ENCODE assay signal across 13 cellular contexts in genomic region chr4:163649557-163650091, GRCh38.
"Had no signal": no experiment of that assay in that cellular context is flagged by ENCODE, and none has a peak within 500 bp of the region (broad histone marks: within the 10 kb centered on the region; RNA-seq: fewer than 3 reads in every experiment).

No MANE protein-coding gene starts in this region.

- H3K27ac Mint-ChIP-seq: naive thymus-derived CD4-positive, alpha-beta T cell; stimulated activated effector memory CD8-positive, alpha-beta T cell treated with anti-CD3 and anti-CD28 coated beads, Interleukin-12 subunit alpha, Interleukin-12 subunit beta, amount 100 ng/mL, for 72 hours; T-helper 2 cell treated with Interferon-gamma antibody and Interleukin-4, amounts not matched to agents 5 μg/mL and 100 μg/mL, for 36 hours had no signal

- H3K9me3 ChIP-seq: pancreas had no signal

- H3K36me3 Mint-ChIP-seq: stimulated activated effector memory CD8-positive, alpha-beta T cell treated with anti-CD3 and anti-CD28 coated beads, Interleukin-12 subunit alpha, Interleukin-12 subunit beta, amount 100 ng/mL, for 72 hours had no signal

- DNase-seq: activated CD4-positive, alpha-beta T cell treated with anti-CD3 and anti-CD28 coated beads, Interleukin-2, amount 50 U/mL, for 1 hour; activated naive CD4-positive, alpha-beta T cell; activated T-cell treated with anti-CD3 and anti-CD28 coated beads for 4 hours; dorsolateral prefrontal cortex; mucosa of descending colon; naive thymus-derived CD4-positive, alpha-beta T cell; pancreas; stimulated activated CD4-positive, alpha-beta T cell treated with anti-CD3 and anti-CD28 coated beads, Interleukin-12 subunit alpha, Interleukin-12 subunit beta, amount 100 ng/mL, for 4 hours had no signal

- H3K4me3 ChIP-seq: dorsolateral prefrontal cortex, hepatocyte, mucosa of descending colon, pancreas had no signal

- H3K4me3 Mint-ChIP-seq: naive thymus-derived CD4-positive, alpha-beta T cell; stimulated activated effector memory CD8-positive, alpha-beta T cell treated with anti-CD3 and anti-CD28 coated beads, Interleukin-12 subunit alpha, Interleukin-12 subunit beta, amount 100 ng/mL, for 72 hours; T-helper 2 cell treated with Interferon-gamma antibody and Interleukin-4, amounts not matched to agents 5 μg/mL and 100 μg/mL, for 36 hours had no signal

- H3K4me1 ChIP-seq: pancreas had no signal

- H3K27ac ChIP-seq: dorsolateral prefrontal cortex, hepatocyte, pancreas had no signal

- H3K36me3 ChIP-seq: pancreas had no signal

- ATAC-seq: esophagus mucosa; left lobe of liver; mucosa of descending colon; naive thymus-derived CD4-positive, alpha-beta T cell; pancreas; stimulated activated effector memory CD8-positive, alpha-beta T cell treated with anti-CD3 and anti-CD28 coated beads, Interleukin-12 subunit alpha, Interleukin-12 subunit beta, amount 100 ng/mL, for 72 hours had no signal

- H3K27me3 ChIP-seq: dorsolateral prefrontal cortex, hepatocyte, pancreas had no signal

- H3K4me1 Mint-ChIP-seq: stimulated activated effector memory CD8-positive, alpha-beta T cell treated with anti-CD3 and anti-CD28 coated beads, Interleukin-12 subunit alpha, Interleukin-12 subunit beta, amount 100 ng/mL, for 72 hours had no signal
